Comparison of ENCODE assay signal across 29 cellular contexts in the genomic region with DNA sequence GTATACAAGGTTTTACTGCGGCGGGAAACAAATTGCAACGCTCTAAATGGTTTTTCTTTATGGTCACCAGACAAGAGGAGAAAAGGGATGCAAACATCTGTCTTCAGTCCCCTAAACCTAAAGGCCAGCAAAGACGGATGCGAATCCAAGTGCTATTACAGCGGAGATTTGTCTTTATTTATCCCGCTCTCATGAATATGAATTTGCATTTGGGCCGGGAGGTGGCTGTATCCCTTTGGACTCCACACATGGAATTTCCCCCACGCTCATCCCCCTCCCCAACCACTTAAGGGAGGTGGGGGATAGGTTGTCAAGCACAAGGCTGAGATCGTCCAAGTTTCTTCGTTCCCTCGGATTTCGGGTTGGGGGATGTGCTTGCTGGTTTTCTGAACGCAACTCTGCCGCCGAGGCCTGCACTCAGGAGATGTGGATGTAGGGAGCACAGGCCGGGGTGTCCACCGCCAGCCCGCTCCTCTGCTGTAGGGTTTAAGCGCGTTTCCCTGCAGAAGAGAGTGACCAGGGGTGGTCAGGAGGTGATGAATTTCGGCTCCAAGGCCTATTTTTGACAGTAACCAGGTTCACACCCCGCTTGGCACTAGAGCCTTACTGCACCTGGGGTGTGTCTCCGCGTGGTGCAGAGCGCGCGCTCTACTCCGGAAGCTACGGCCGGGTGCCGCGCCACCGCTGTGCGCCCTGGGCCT. TPM values are rescaled to one million over a fixed set of nuclear protein-coding genes. Genes with fewer than 3 reads are reported as not detected.
DNase-seq lines count a peak whose midpoint lies in the region; ATAC-seq, FAIRE-seq and TF ChIP-seq lines count a peak whose summit lies in the region.
"Had no signal": no experiment of that assay in that cellular context is flagged by ENCODE, and none has a peak within 500 bp of the region (broad histone marks: within the 10 kb centered on the region; RNA-seq: fewer than 3 reads in every experiment).

No MANE protein-coding gene starts in this region.

- no peaks in the 10 kb centered on the region for H3K4me1 ChIP-seq in H9 (ENCODE audit: insufficient read depth, low read length)
- H3K4me1 ChIP-seq: SJCRH30 had no signal

- H2BK15ac ChIP-seq in H9 (ENCODE audit: low read depth, low read length): no peak overlapping the region

- no peaks in the 10 kb centered on the region for H3K9me3 ChIP-seq in H9 (ENCODE audit: control insufficient read depth, low read depth, low read length)
- H3K9me3 ChIP-seq in iPS-18c (ENCODE audit: control insufficient read depth, insufficient read depth, low read length): peaks cover 5% of the 10 kb centered on the region
- H3K9me3 ChIP-seq: SJCRH30, tibial artery had no signal

- H3K4me3 ChIP-seq in iPS-18c (ENCODE audit: insufficient read depth, low read depth, low read length): peak overlapping the region; percentile 44
- H3K4me3 ChIP-seq: gastroesophageal sphincter, lung, SJCRH30, tibial artery had no signal

- no peak overlapping the region for H2AFZ ChIP-seq in H9 (ENCODE audit: low read length)

- H3T11ph ChIP-seq in H9 (ENCODE audit: low read length): no peak overlapping the region

- ATAC-seq in WTC11 (peak; percentile 42), natural killer cell (no peak)
- ATAC-seq: activated CD8-positive, alpha-beta T cell treated with anti-CD3 and anti-CD28 coated beads for 36 hours; gastroesophageal sphincter had no signal

- no peak overlapping the region for H4K5ac ChIP-seq in H9 (ENCODE audit: insufficient read length, low read depth, low read length)

- CTCF ChIA-PET in WTC11 (lab: Charles Lee): interaction anchor here (1.0 to 1.4 kb wide), 6 partner anchors 13 to 136 kb away, joined by 3 to 4 read pairs (median 4); no protein-coding TSS in a partner anchor

- no peak overlapping the region for H4K91ac ChIP-seq in H9 (ENCODE audit: insufficient read length, low read depth, low read length)

- H3K23ac ChIP-seq in H9 (ENCODE audit: insufficient read length, low read depth, low read length): no peak overlapping the region

- peaks cover 35 to 58% of the 10 kb centered on the region in 2 experiments for H3K4me1 Mint-ChIP-seq in H9
- peaks cover 65% of the 10 kb centered on the region for H3K4me1 Mint-ChIP-seq in WTC11
- H3K4me1 Mint-ChIP-seq in neural crest cell: peaks cover 58% of the 10 kb centered on the region
- H3K4me1 Mint-ChIP-seq in natural killer cell: no peaks in the 10 kb centered on the region
- H3K4me1 Mint-ChIP-seq: CD4-positive, CD25-positive, alpha-beta regulatory T cell had no signal

- H2AK5ac ChIP-seq in H9 (ENCODE audit: insufficient read length, low read length): no peak overlapping the region

- H3K27me3 Mint-ChIP-seq in H9 (ENCODE audit: low read depth) (peaks cover 99% of the 10 kb centered on the region), WTC11 (ENCODE audit: low read depth) (peaks cover 99% of the 10 kb centered on the region), neural crest cell (ENCODE audit: low read depth) (peaks cover 97% of the 10 kb centered on the region), natural killer cell (ENCODE audit: low read depth in 2 of 2) (peaks cover 71 to 75% of the 10 kb centered on the region in 2 donors)

- no peak overlapping the region for H3K9ac ChIP-seq in H9 (ENCODE audit: extremely low read depth, insufficient read length, low read length)

- H3K27me3 ChIP-seq in H9 (ENCODE audit: insufficient read depth, low read length): peaks cover 94% of the 10 kb centered on the region

- H3K79me2 ChIP-seq in H9 (ENCODE audit: insufficient read depth, low read length): no peaks in the 10 kb centered on the region

- H3K27ac ChIP-seq in H9 (ENCODE audit: insufficient read length, low read depth, low read length): no peak overlapping the region
- H3K27ac ChIP-seq: gastroesophageal sphincter, SJCRH30, tibial artery had no signal

- no peak for FAIRE-seq in D721Med (lab: Jason Lieb, UNC)
- FAIRE-seq: GM19239 had no signal

- H3K4me3 Mint-ChIP-seq in H9 (peak overlapping the region; percentile 55 to 81), WTC11 (peak overlapping the region; percentile 66), neural crest cell (peak overlapping the region; percentile 64), natural killer cell (no peak overlapping the region)
- H3K4me3 Mint-ChIP-seq: activated CD8-positive, alpha-beta T cell treated with anti-CD3 and anti-CD28 coated beads for 36 hours; CD4-positive, CD25-positive, alpha-beta regulatory T cell had no signal

- TF ChIP-seq CTCF in H9 (conservative IDR thresholded peaks at IDR 0.05) (no peak), WTC11 (IDR thresholded peaks at IDR 0.05) (no peak), neural crest cell (conservative IDR thresholded peaks at IDR 0.05) (no peak), natural killer cell (IDR thresholded peaks at IDR 0.05) (no peak), D721Med (IDR thresholded peaks at IDR 0.05; ENCODE audit: insufficient read depth, missing control alignments) (no peak)

- peaks cover 0 to 9% of the 10 kb centered on the region in 2 experiments; a peak in 3 of 5 replicates for H3K9me3 Mint-ChIP-seq in H9
- no peaks in the 10 kb centered on the region for H3K9me3 Mint-ChIP-seq in WTC11
- no peaks in the 10 kb centered on the region for H3K9me3 Mint-ChIP-seq in neural crest cell
- peaks cover 0 to 2% of the 10 kb centered on the region in 2 donors for H3K9me3 Mint-ChIP-seq in natural killer cell
- H3K9me3 Mint-ChIP-seq: activated CD8-positive, alpha-beta T cell treated with anti-CD3 and anti-CD28 coated beads for 36 hours had no signal

- no peaks in the 10 kb centered on the region for H4K20me1 ChIP-seq in H9 (ENCODE audit: control insufficient read depth, insufficient read depth, insufficient read length)

- no peak overlapping the region for H3K14ac ChIP-seq in H9 (ENCODE audit: insufficient read depth, low read length)

- H3K27ac Mint-ChIP-seq in H9 (no peak overlapping the region), WTC11 (no peak overlapping the region), neural crest cell (ENCODE audit: unreplicated experiment) (peak overlapping the region; percentile 7), natural killer cell (no peak overlapping the region)
- H3K27ac Mint-ChIP-seq: activated CD8-positive, alpha-beta T cell treated with anti-CD3 and anti-CD28 coated beads for 36 hours; CD4-positive, CD25-positive, alpha-beta regulatory T cell had no signal

- H3K36me3 Mint-ChIP-seq in H9 (ENCODE audit: insufficient read depth in 1 of 3, low read depth in 3 of 3): no peaks in the 10 kb centered on the region; a peak in 2 of 7 replicates
- H3K36me3 Mint-ChIP-seq in WTC11: no peaks in the 10 kb centered on the region; the same call in 1 of the 2 replicates
- peaks cover 6% of the 10 kb centered on the region for H3K36me3 Mint-ChIP-seq in neural crest cell (ENCODE audit: low read depth)
- peaks cover 7% of the 10 kb centered on the region for H3K36me3 Mint-ChIP-seq in natural killer cell
- H3K36me3 Mint-ChIP-seq: CD4-positive, CD25-positive, alpha-beta regulatory T cell had no signal

- no peak overlapping the region for H3K56ac ChIP-seq in H9 (ENCODE audit: insufficient read length, low read depth, low read length)

- intact Hi-C loops in natural killer cell (cut with micrococcal nuclease): no loop called here

- peaks cover 15% of the 10 kb centered on the region for H3K23me2 ChIP-seq in H9 (ENCODE audit: insufficient read length, low read depth, low read length, poor library complexity, severe bottlenecking)

- no peak overlapping the region for H2BK120ac ChIP-seq in H9 (ENCODE audit: low read depth, low read length, poor library complexity, severe bottlenecking)

- H3K4me2 ChIP-seq in H9 (ENCODE audit: insufficient read depth, insufficient read length, low read length): peak overlapping the region; percentile 77

- H4K8ac ChIP-seq in H9 (replicated peaks; ENCODE audit: insufficient read length, low read depth, low read length): no peak overlapping the region

- WGBS in H9 (ENCODE audit: extremely low coverage, insufficient read length, low lambda C conversion rate): no CpG with 5 or more reads among the region's 35 CpGs

- no peak overlapping the region for H3K4ac ChIP-seq in H9 (ENCODE audit: low read depth, low read length)

- no peak overlapping the region for H2BK20ac ChIP-seq in H9 (ENCODE audit: low read depth, low read length, poor library complexity, severe bottlenecking)

- peak; percentile 67 for DNase-seq in H9
- peak; percentile 57 for DNase-seq in WTC11 (ENCODE audit: low spot score)
- peak; percentile 14 for DNase-seq in neural crest cell (ENCODE audit: low read depth, low spot score)
- no peak for DNase-seq in natural killer cell
- DNase-seq in COLO829 (ENCODE audit: low spot score): no peak
- DNase-seq in cerebellar nuclear complex (lab: John Stamatoyannopoulos, UW): no peak
- DNase-seq in D721Med (ENCODE audit: insufficient read length, low spot score): no peak
- DNase-seq: activated CD8-positive, alpha-beta T cell treated with anti-CD3 and anti-CD28 coated beads for 36 hours; activated naive CD4-positive, alpha-beta T cell; anterior cingulate cortex; caudate nucleus; DMS153; GF-D8; MV-4-11; NCI-H187 treated with DMSO at 0.1 percent for 48 hours; NCI-H345; SJCRH30; stimulated activated CD4-positive, alpha-beta T cell treated with anti-CD3 and anti-CD28 coated beads, Interleukin-1b, Interleukin-23, amount 100 ng/mL, for 48 hours; stimulated activated naive CD4-positive, alpha-beta T cell; tibial artery had no signal

- no peak overlapping the region for H3K18ac ChIP-seq in H9 (ENCODE audit: insufficient read length, low read depth, low read length)

- H2BK12ac ChIP-seq in H9 (ENCODE audit: insufficient read length, low read depth, low read length): no peak overlapping the region

- H2BK5ac ChIP-seq in H9 (ENCODE audit: insufficient read length, low read length): no peak overlapping the region

- POLR2A ChIA-PET in WTC11 (lab: Charles Lee): no interaction called here

- H3K79me1 ChIP-seq in H9 (ENCODE audit: insufficient read depth, low read depth, low read length, poor library complexity, severe bottlenecking): no peaks in the 10 kb centered on the region

TF ChIP-seq in WTC11, 78 proteins besides CTCF, POLR2A, EP300 and RAD21 (continues in another document):
- TF ChIP-seq ZNF263 (CRISPR knock-in tag; IDR thresholded peaks at IDR 0.05; ENCODE audit: low read depth): no peak

RNA-seq across cellular contexts. Expression of gene PHOX2B, which starts 2.2 kb away (rescaled TPM):
- not detected in 2 replicates for total RNA-seq in H9 (2021)
- total RNA-seq in WTC11 (2021): not detected in 3 replicates
- 28.4 and 28.5 TPM in 2 replicates for total RNA-seq in neural crest cell
- total RNA-seq in natural killer cell: not detected
- total RNA-seq: activated CD8-positive, alpha-beta T cell treated with anti-CD3 and anti-CD28 coated beads for 36 hours; CD4-positive, CD25-positive, alpha-beta regulatory T cell; dermis microvascular lymphatic vessel endothelial cell; lung; myocyte; posterior vena cava; SJCRH30; T-helper 2 cell treated with Interferon-gamma antibody and Interleukin-4, amounts not matched to agents 100 ng/mL and 5 ng/mL, for 36 hours had no signal

Comparison
In these comparisons a context has a peak if more than half of its experiments do, and no peak if none do; other contexts are left out.
1. DNase-seq: peak in H9 (single experiment), WTC11 (single experiment) and neural crest cell (single experiment); none in natural killer cell (single experiment), COLO829 (single experiment), cerebellar nuclear complex (0 of 2) and D721Med (single experiment).
2. RNA of gene PHOX2B, which starts 2.2 kb away (total RNA-seq): 28.4 to 28.5 TPM in neural crest cell; not detected in H9, not detected in WTC11 and not detected in natural killer cell; every median in the first group is over 10 times any median in the second.